15 cellular contexts compared by ENCODE assay signal in genomic region chr14:95041477-95042020, GRCh38.
DNase-seq lines count a peak whose midpoint lies in the region; ATAC-seq and TF ChIP-seq lines count a peak whose summit lies in the region.
"Had no signal": no experiment of that assay in that cellular context is flagged by ENCODE, and none has a peak within 500 bp of the region (broad histone marks: within the 10 kb centered on the region; RNA-seq: fewer than 3 reads in every experiment).

No MANE protein-coding gene starts in this region.

- intact Hi-C loops in tibial artery (cut with DNase I; ENCODE audit: low total_unique reads), result no loop called here

- H3K27ac ChIP-seq in RWPE2 (ENCODE audit: poor library complexity, severe bottlenecking) (no peak overlapping the region), tibial artery (peak overlapping the region; percentile 11 to 18)
- H3K27ac ChIP-seq: PC-9, SK-N-MC had no signal

- DNase-seq in H7, result peak; percentile 7
- peak; percentile 23 for DNase-seq in RWPE2 (ENCODE audit: low spot score)
- peak; percentile 10 for DNase-seq in left lobe of liver (ENCODE audit: low spot score)
- no peak for DNase-seq in tibial artery
- DNase-seq in NCI-H2171 treated with DMSO at 0.1 percent for 48 hours (lab: John Stamatoyannopoulos, UW), result no peak
- DNase-seq in putamen (ENCODE audit: low spot score), result no peak
- no peak for DNase-seq in DMS79 (lab: John Stamatoyannopoulos, UW)
- DNase-seq: BE2C; CD4-positive, alpha-beta T cell; KG1; NCI-H1436; NCI-H2029 treated with DMSO at 0.1 percent for 48 hours; NCI-H774; PC-9 had no signal

- no peaks in the 10 kb centered on the region for H3K9me3 ChIP-seq in RWPE2 (ENCODE audit: severe bottlenecking)
- no peaks in the 10 kb centered on the region for H3K9me3 ChIP-seq in tibial artery
- H3K9me3 ChIP-seq: BE2C had no signal

- no peak for TF ChIP-seq CTCF in RWPE2 (IDR thresholded peaks at IDR 0.05; ENCODE audit: poor library complexity, severe bottlenecking)
- no peak for TF ChIP-seq CTCF in tibial artery (IDR thresholded peaks at IDR 0.05)

- ATAC-seq in RWPE2 (ENCODE audit: low read depth) (no peak), left lobe of liver (no peak)

- H3K4me3 ChIP-seq in H7 (ENCODE audit: insufficient read depth, low read depth, low read length), result no peak overlapping the region
- no peak overlapping the region for H3K4me3 ChIP-seq in RWPE2 (ENCODE audit: severe bottlenecking)
- H3K4me3 ChIP-seq in tibial artery, result no peak overlapping the region
- H3K4me3 ChIP-seq: PC-9, SK-N-MC had no signal

- H3K4me1 ChIP-seq in RWPE2 (ENCODE audit: insufficient read depth, poor library complexity, severe bottlenecking) (no peaks in the 10 kb centered on the region), tibial artery (peaks cover 0 to 16% (median 9%) of the 10 kb centered on the region in 4 donors)
- H3K4me1 ChIP-seq: BE2C had no signal

- H3K36me3 ChIP-seq in H7 (replicated peaks; ENCODE audit: control insufficient read depth, insufficient read depth, low read length) (no peaks in the 10 kb centered on the region), RWPE2 (ENCODE audit: low read depth) (no peaks in the 10 kb centered on the region), tibial artery (no peaks in the 10 kb centered on the region)
- H3K36me3 ChIP-seq: BE2C had no signal

- H3K27me3 ChIP-seq in H7 (ENCODE audit: control insufficient read depth, insufficient read depth, low read length) (no peaks in the 10 kb centered on the region), RWPE2 (ENCODE audit: insufficient read depth, poor library complexity, severe bottlenecking) (peaks cover 22% of the 10 kb centered on the region), tibial artery (no peaks in the 10 kb centered on the region)
- H3K27me3 ChIP-seq: BE2C had no signal

Comparison
In these comparisons a context has a peak if more than half of its experiments do, and no peak if none do; other contexts are left out.
1. DNase-seq: peak in H7 (single experiment), RWPE2 (single experiment) and left lobe of liver (single experiment); none in tibial artery (0 of 2), NCI-H2171 treated with DMSO at 0.1 percent for 48 hours (single experiment), putamen (single experiment) and DMS79 (single experiment).